In genomic region chrX:143788265-143788664, GRCh38 we compare ENCODE assay signal across 13 cellular contexts.
A peak's percentile ranks its signal among the peaks of the same experiment; 100 is the strongest.
DNase-seq lines count a peak whose midpoint lies in the region; ATAC-seq and TF ChIP-seq lines count a peak whose summit lies in the region.
"Had no signal": no experiment of that assay in that cellular context is flagged by ENCODE, and none has a peak within 500 bp of the region (broad histone marks: within the 10 kb centered on the region; RNA-seq: fewer than 3 reads in every experiment).

No MANE protein-coding gene starts in this region.

- H3K36me3 ChIP-seq in naive thymus-derived CD4-positive, alpha-beta T cell (ENCODE audit: control insufficient read depth in 2 of 3, insufficient read depth in 3 of 3, low read length in 3 of 3) = no peaks in the 10 kb centered on the region
- H3K36me3 ChIP-seq: esophagus muscularis mucosa had no signal

- intact Hi-C loops in Calu3 (cut with micrococcal nuclease; ENCODE audit: unreplicated experiment) = loop anchor here (10.0 kb wide), 1 partner anchor 1407 kb away; no protein-coding TSS in a partner anchor
- intact Hi-C loops in naive thymus-derived CD4-positive, alpha-beta T cell (cut with micrococcal nuclease) = no loop called here

- peak; percentile 18 for DNase-seq in Caki2 (ENCODE audit: low read depth)
- DNase-seq in RWPE1 (ENCODE audit: low spot score) = no peak
- peak; percentile 29 for DNase-seq in iris pigment epithelial cell (ENCODE audit: low read depth)
- no peak for DNase-seq in Calu3
- DNase-seq in inferior parietal cortex (ENCODE audit: extremely low spot score) = no peak
- no peak for DNase-seq in naive thymus-derived CD4-positive, alpha-beta T cell
- DNase-seq: activated T-cell treated with anti-CD3 and anti-CD28 coated beads, Interleukin-2, amount 50 U/mL, for 24 hours; NCI-H510A treated with DMSO at 0.1 percent for 48 hours; occipital lobe had no signal

- H3K4me3 Mint-ChIP-seq in Calu3 (ENCODE audit: low read depth, unreplicated experiment) = no peak overlapping the region
- no peak overlapping the region for H3K4me3 Mint-ChIP-seq in naive thymus-derived CD4-positive, alpha-beta T cell
- H3K4me3 Mint-ChIP-seq: activated T-cell treated with anti-CD3 and anti-CD28 coated beads, Interleukin-2, amount 50 U/mL, for 24 hours; stimulated activated memory B cell treated with anti-CD40 and anti-IgM and Interleukin-4, amounts not matched to agents 10 μg/mL and 1 μg/mL and 100 μg/mL, for 72 hours had no signal

- peaks cover 8% of the 10 kb centered on the region for H3K9me3 Mint-ChIP-seq in Calu3 (ENCODE audit: low read depth, unreplicated experiment)
- H3K9me3 Mint-ChIP-seq in naive thymus-derived CD4-positive, alpha-beta T cell = peaks cover 0 to 9% (median 3%) of the 10 kb centered on the region in 11 donors

- no peaks in the 10 kb centered on the region for H3K4me1 ChIP-seq in naive thymus-derived CD4-positive, alpha-beta T cell (ENCODE audit: control insufficient read depth in 2 of 2, insufficient read depth in 2 of 2, low read length in 2 of 2)
- H3K4me1 ChIP-seq: esophagus muscularis mucosa had no signal

- no peak overlapping the region for H3K27ac ChIP-seq in RWPE1
- H3K27ac ChIP-seq in naive thymus-derived CD4-positive, alpha-beta T cell (ENCODE audit: low read depth, low read length) = no peak overlapping the region
- H3K27ac ChIP-seq: esophagus muscularis mucosa had no signal

- H3K9me3 ChIP-seq in naive thymus-derived CD4-positive, alpha-beta T cell (ENCODE audit: control insufficient read depth in 2 of 3, low read length in 3 of 3) = no peaks in the 10 kb centered on the region
- H3K9me3 ChIP-seq: esophagus muscularis mucosa had no signal

- no peaks in the 10 kb centered on the region for H3K36me3 Mint-ChIP-seq in Calu3 (ENCODE audit: insufficient read depth, unreplicated experiment)
- H3K36me3 Mint-ChIP-seq in naive thymus-derived CD4-positive, alpha-beta T cell = no peaks in the 10 kb centered on the region
- H3K36me3 Mint-ChIP-seq: stimulated activated memory B cell treated with anti-CD40 and anti-IgM and Interleukin-4, amounts not matched to agents 10 μg/mL and 1 μg/mL and 100 μg/mL, for 72 hours had no signal

- in situ Hi-C loops in Caki2 (cut with HindIII; ENCODE audit: low pct_unique_long_range_greater_than_20kb, low sequenced_read_pairs) = no loop called here

- no TSS peak for BruUV-seq in Calu3 (replicated peaks; lab: Mats Ljungman, UMichigan)

- TF ChIP-seq EP300 in Ishikawa (IDR thresholded peaks at IDR 0.05; ENCODE audit: borderline replicate concordance) = no peak

- TF ChIP-seq RAD21 in Ishikawa (IDR thresholded peaks at IDR 0.05; ENCODE audit: low read depth) = peak; percentile 56

- no peaks in the 10 kb centered on the region for H3K27me3 Mint-ChIP-seq in Calu3 (ENCODE audit: unreplicated experiment)
- no peaks in the 10 kb centered on the region for H3K27me3 Mint-ChIP-seq in naive thymus-derived CD4-positive, alpha-beta T cell
- H3K27me3 Mint-ChIP-seq: activated T-cell treated with anti-CD3 and anti-CD28 coated beads, Interleukin-2, amount 50 U/mL, for 24 hours; stimulated activated memory B cell treated with anti-CD40 and anti-IgM and Interleukin-4, amounts not matched to agents 10 μg/mL and 1 μg/mL and 100 μg/mL, for 72 hours had no signal

- H3K4me3 ChIP-seq in naive thymus-derived CD4-positive, alpha-beta T cell (ENCODE audit: low read length) = no peak overlapping the region
- H3K4me3 ChIP-seq: esophagus muscularis mucosa had no signal

- no peaks in the 10 kb centered on the region for H3K4me1 Mint-ChIP-seq in Calu3 (ENCODE audit: low read depth, unreplicated experiment)
- no peaks in the 10 kb centered on the region for H3K4me1 Mint-ChIP-seq in naive thymus-derived CD4-positive, alpha-beta T cell
- H3K4me1 Mint-ChIP-seq: stimulated activated memory B cell treated with anti-CD40 and anti-IgM and Interleukin-4, amounts not matched to agents 10 μg/mL and 1 μg/mL and 100 μg/mL, for 72 hours had no signal

- peak; percentile 40 for TF ChIP-seq CTCF in RWPE1 (conservative IDR thresholded peaks at IDR 0.05; ENCODE audit: low read depth)
- TF ChIP-seq CTCF in Calu3 (IDR thresholded peaks at IDR 0.05; ENCODE audit: unreplicated experiment) = no peak

- H3K27ac Mint-ChIP-seq in Calu3 (ENCODE audit: unreplicated experiment) = no peak overlapping the region
- H3K27ac Mint-ChIP-seq in naive thymus-derived CD4-positive, alpha-beta T cell = no peak overlapping the region
- H3K27ac Mint-ChIP-seq: activated T-cell treated with anti-CD3 and anti-CD28 coated beads, Interleukin-2, amount 50 U/mL, for 24 hours; stimulated activated memory B cell treated with anti-CD40 and anti-IgM and Interleukin-4, amounts not matched to agents 10 μg/mL and 1 μg/mL and 100 μg/mL, for 72 hours had no signal

- CTCF ChIA-PET in RWPE1 (lab: Yijun Ruan, JAX) (interaction anchor here (0.6 to 0.8 kb wide), 6 partner anchors 35 to 1406 kb away, joined by 3 to 5 read pairs (median 4); no protein-coding TSS in a partner anchor), Calu3 (lab: Charles Lee) (no interaction called here)
- CTCF ChIA-PET in naive thymus-derived CD4-positive, alpha-beta T cell (lab: Charles Lee) = no interaction called here

- ATAC-seq in GM18873 (IDR thresholded peaks at IDR 0.05; ENCODE audit: low FRiP score, unreplicated experiment) = no peak
- no peak for ATAC-seq in naive thymus-derived CD4-positive, alpha-beta T cell
- ATAC-seq: stimulated activated memory B cell treated with anti-CD40 and anti-IgM and Interleukin-4, amounts not matched to agents 10 μg/mL and 1 μg/mL and 100 μg/mL, for 72 hours had no signal

- no peaks in the 10 kb centered on the region for H3K27me3 ChIP-seq in naive thymus-derived CD4-positive, alpha-beta T cell (ENCODE audit: control insufficient read depth in 2 of 2, insufficient read depth in 2 of 2, low read length in 2 of 2)
- H3K27me3 ChIP-seq: esophagus muscularis mucosa had no signal

- POLR2A ChIA-PET in RWPE1 (lab: Yijun Ruan, JAX; ENCODE audit: low non-redundant PET) = no interaction called here
- POLR2A ChIA-PET in naive thymus-derived CD4-positive, alpha-beta T cell (lab: Charles Lee) = no interaction called here

TF ChIP-seq in Ishikawa, 13 proteins besides CTCF, POLR2A, EP300 and RAD21:
- no peak for TF ChIP-seq TCF12 (IDR thresholded peaks at IDR 0.05; ENCODE audit: low read depth)
- TF ChIP-seq EGR1 (IDR thresholded peaks at IDR 0.05) = no peak
- no peak for TF ChIP-seq REST (IDR thresholded peaks at IDR 0.05; ENCODE audit: low read depth)
- TF ChIP-seq TEAD4 (IDR thresholded peaks at IDR 0.05) = no peak
- TF ChIP-seq FOXM1 (IDR thresholded peaks at IDR 0.05; ENCODE audit: borderline replicate concordance, low read depth) = no peak
- TF ChIP-seq, protein P1, sequence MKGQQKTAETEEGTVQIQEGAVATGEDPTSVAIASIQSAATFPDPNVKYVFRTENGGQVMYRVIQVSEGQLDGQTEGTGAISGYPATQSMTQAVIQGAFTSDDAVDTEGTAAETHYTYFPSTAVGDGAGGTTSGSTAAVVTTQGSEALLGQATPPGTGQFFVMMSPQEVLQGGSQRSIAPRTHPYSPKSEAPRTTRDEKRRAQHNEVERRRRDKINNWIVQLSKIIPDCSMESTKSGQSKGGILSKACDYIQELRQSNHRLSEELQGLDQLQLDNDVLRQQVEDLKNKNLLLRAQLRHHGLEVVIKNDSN (IDR thresholded peaks at IDR 0.05) = no peak
- TF ChIP-seq, protein P2, sequence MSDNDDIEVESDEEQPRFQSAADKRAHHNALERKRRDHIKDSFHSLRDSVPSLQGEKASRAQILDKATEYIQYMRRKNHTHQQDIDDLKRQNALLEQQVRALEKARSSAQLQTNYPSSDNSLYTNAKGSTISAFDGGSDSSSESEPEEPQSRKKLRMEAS (IDR thresholded peaks at IDR 0.05) = no peak
- no peak for TF ChIP-seq ZBTB7A (IDR thresholded peaks at IDR 0.05; ENCODE audit: low read depth)
- no peak for TF ChIP-seq TAF1 (IDR thresholded peaks at IDR 0.05; ENCODE audit: low read depth)
- no peak for TF ChIP-seq CEBPB (IDR thresholded peaks at IDR 0.05)
- no peak for TF ChIP-seq NFIC (IDR thresholded peaks at IDR 0.05)
- no peak for TF ChIP-seq YY1 (IDR thresholded peaks at IDR 0.05; ENCODE audit: low read depth)
- no peak for TF ChIP-seq CREB1 (IDR thresholded peaks at IDR 0.05; ENCODE audit: low read depth)
TF ChIP-seq in Ishikawa: peak in this region for 0.

Comparison
In these comparisons a context has a peak if more than half of its experiments do, and no peak if none do; other contexts are left out.
1. DNase-seq: peak in Caki2 (single experiment) and iris pigment epithelial cell (single experiment); none in RWPE1 (single experiment), Calu3 (single experiment), inferior parietal cortex (single experiment) and naive thymus-derived CD4-positive, alpha-beta T cell (0 of 9).